ENCODE assay signal across 1 cellular context in genomic region chrX:155027509-155028066, GRCh38.
TF ChIP-seq lines count a peak whose summit lies in the region.

No MANE protein-coding gene starts in this region.

TF ChIP-seq in K562, 482 proteins besides CTCF, POLR2A, EP300 and RAD21 (continued from another document):
- TF ChIP-seq ZMIZ1 (IDR thresholded peaks at IDR 0.05; ENCODE audit: low read depth in 2 of 2, low read length in 2 of 2) (no peak), CHAMP1 (IDR thresholded peaks at IDR 0.05) (no peak), NFRKB (IDR thresholded peaks at IDR 0.05; ENCODE audit: low read depth) (no peak; the same call in 1 of the 2 replicates), HNRNPL (IDR thresholded peaks at IDR 0.05; ENCODE audit: low read depth, low read length) (no peak), HMBOX1 (IDR thresholded peaks at IDR 0.05) (no peak), SRSF7 (optimal IDR thresholded peaks at IDR 0.05; ENCODE audit: low read depth, low read length) (no peak), ZNF780A (CRISPR knock-in tag; IDR thresholded peaks at IDR 0.05) (no peak), ZNF589 (CRISPR knock-in tag; IDR thresholded peaks at IDR 0.05; ENCODE audit: low read depth) (no peak), TFAM (CRISPR knock-in tag; conservative IDR thresholded peaks at IDR 0.05) (no peak), MTA1 (IDR thresholded peaks at IDR 0.05; ENCODE audit: borderline replicate concordance) (no peak), ZNF766 (CRISPR knock-in tag; conservative IDR thresholded peaks at IDR 0.05) (no peak), ID3 (CRISPR knock-in tag; IDR thresholded peaks at IDR 0.05) (no peak), ID3 (tag; IDR thresholded peaks at IDR 0.05) (no peak), CREB5 (CRISPR knock-in tag; IDR thresholded peaks at IDR 0.05) (no peak), GTF2A2 (tag; IDR thresholded peaks at IDR 0.05) (no peak), DDX20 (tag; IDR thresholded peaks at IDR 0.05; ENCODE audit: low read depth) (no peak), ARID3A (IDR thresholded peaks at IDR 0.05; ENCODE audit: borderline replicate concordance, low read depth, low read length) (no peak), ZBTB12 (CRISPR knock-in tag; IDR thresholded peaks at IDR 0.05) (no peak), CREB1 (IDR thresholded peaks at IDR 0.05) (no peak), CREB1 (CRISPR knock-in tag; IDR thresholded peaks at IDR 0.05) (no peak)
TF ChIP-seq in K562: peak in this region for 10.
